In the genomic region with DNA sequence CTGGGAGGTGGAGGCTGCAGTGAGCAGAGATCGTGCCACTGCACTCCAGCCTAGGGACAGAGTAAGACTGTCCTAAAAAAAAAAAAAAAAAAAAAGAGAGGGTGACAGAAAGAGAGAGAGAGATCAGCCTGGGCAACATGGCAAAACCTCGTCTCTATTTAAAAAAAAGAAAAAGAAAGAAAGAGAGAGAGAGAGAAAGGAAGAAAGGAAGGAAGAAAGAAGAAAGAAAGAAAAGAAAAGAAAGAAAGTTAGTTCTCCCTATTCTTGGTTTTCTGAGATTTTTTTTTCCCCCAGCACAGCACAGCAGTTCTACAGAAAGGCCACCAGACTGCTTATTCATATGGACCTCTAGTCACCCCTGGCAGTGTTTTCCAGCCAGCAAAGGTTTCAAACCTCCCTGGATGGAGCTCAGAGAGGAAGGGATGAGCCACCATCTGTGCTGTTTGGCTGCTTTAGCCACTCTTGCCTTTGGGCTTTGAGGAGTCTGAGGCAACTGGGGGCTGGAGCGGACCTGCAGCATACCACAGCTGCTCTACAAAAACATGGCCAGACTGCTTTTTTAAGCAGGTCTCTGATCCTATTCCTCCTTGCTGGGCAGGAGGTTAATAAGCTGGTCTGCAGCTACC, we compare ENCODE assay signal across 16 cellular contexts. TPM values are rescaled to one million over a fixed set of nuclear protein-coding genes. Genes with fewer than 3 reads are reported as not detected.
DNase-seq lines count a peak whose midpoint lies in the region; ATAC-seq, FAIRE-seq and TF ChIP-seq lines count a peak whose summit lies in the region.
"Had no signal": no experiment of that assay in that cellular context is flagged by ENCODE, and none has a peak within 500 bp of the region (broad histone marks: within the 10 kb centered on the region; RNA-seq: fewer than 3 reads in every experiment).

No MANE protein-coding gene starts in this region.

- H3K4me2 ChIP-seq in K562 (ENCODE audit: insufficient read depth, low read length) = no peak overlapping the region
- H3K4me2 ChIP-seq: smooth muscle cell had no signal

- DNase-seq in activated T-cell treated with anti-CD3 and anti-CD28 coated beads, Interleukin-2, amount 50 U/mL, for 24 hours = no peak
- no peak for DNase-seq in activated T-cell treated with anti-CD3 and anti-CD28 coated beads for 4 hours
- peak in 1 of 4 experiments; percentile 14 for DNase-seq in K562 (ENCODE audit: extremely low read depth in 1 of 4, low spot score in 3 of 4)
- peak; percentile 41 for DNase-seq in testis
- no peak for DNase-seq in activated CD8-positive, alpha-beta memory T cell treated with anti-CD3 and anti-CD28 coated beads for 24 hours
- DNase-seq in T1000 (lab: John Stamatoyannopoulos, UW) = no peak
- DNase-seq: activated gamma-delta T cell; foreskin melanocyte; MG63; naive thymus-derived CD8-positive, alpha-beta T cell had no signal

- ATAC-seq in K562 (peak; percentile 56), gastroesophageal sphincter (peak; percentile 87), GM19397 (IDR thresholded peaks at IDR 0.05; ENCODE audit: unreplicated experiment) (no peak)
- ATAC-seq: naive thymus-derived CD8-positive, alpha-beta T cell had no signal

- H3K9me3 Mint-ChIP-seq in activated T-cell treated with anti-CD3 and anti-CD28 coated beads, Interleukin-2, amount 50 U/mL, for 24 hours = no peaks in the 10 kb centered on the region
- H3K9me3 Mint-ChIP-seq: naive thymus-derived CD8-positive, alpha-beta T cell had no signal

- H3K4me1 ChIP-seq in K562 (replicated peaks in 1 of 2; ENCODE audit: control insufficient read depth in 2 of 2, insufficient read depth in 2 of 2, low read length in 2 of 2) (peaks cover 17 to 25% of the 10 kb centered on the region in 2 experiments), gastroesophageal sphincter (peaks cover 0 to 8% (median 0%) of the 10 kb centered on the region in 3 donors), testis (peaks cover 5% of the 10 kb centered on the region)

- no peak for FAIRE-seq in K562 (lab: Jason Lieb, UNC)

- peaks cover 17% of the 10 kb centered on the region for H3K4me1 Mint-ChIP-seq in activated T-cell treated with anti-CD3 and anti-CD28 coated beads, Interleukin-2, amount 50 U/mL, for 24 hours (ENCODE audit: low read depth)

- CTCF ChIA-PET in K562 (lab: Yijun Ruan, JAX; ENCODE audit: low intra/inter-chr PET ratio) = no interaction called here

- TF ChIP-seq CTCF in K562 (IDR thresholded peaks at IDR 0.05 in 2 of 3, conservative IDR thresholded peaks at IDR 0.05 in 1 of 3; ENCODE audit: insufficient read depth in 2 of 3, low read depth in 1 of 3, low read length in 3 of 3) (no peak), gastroesophageal sphincter (IDR thresholded peaks at IDR 0.05) (peak in 1 of 4 experiments; percentile 8), testis (IDR thresholded peaks at IDR 0.05) (no peak)

- POLR2A ChIA-PET in K562 (lab: Yijun Ruan, JAX) = interaction anchor here (0.6 to 3.3 kb wide), 9 partner anchors 8 to 465 kb away, joined by 3 to 15 read pairs (median 3); a partner anchor contains a TSS

- H3K79me2 ChIP-seq in K562 (ENCODE audit: control insufficient read depth, insufficient read depth, low read length) = no peaks in the 10 kb centered on the region

- no peaks in the 10 kb centered on the region for H4K20me1 ChIP-seq in K562 (replicated peaks; ENCODE audit: control insufficient read depth, insufficient read depth, low read length)

- H3K9me3 ChIP-seq in K562 (replicated peaks; ENCODE audit: control insufficient read depth, insufficient read depth, low read depth, low read length) = peaks cover 2% of the 10 kb centered on the region; the same call in 1 of the 2 replicates
- no peaks in the 10 kb centered on the region for H3K9me3 ChIP-seq in gastroesophageal sphincter
- H3K9me3 ChIP-seq in testis = no peaks in the 10 kb centered on the region
- H3K9me3 ChIP-seq: MG63 had no signal

- no peak for TF ChIP-seq EP300 in K562 (IDR thresholded peaks at IDR 0.05; ENCODE audit: low read length)
- TF ChIP-seq EP300 in gastroesophageal sphincter (IDR thresholded peaks at IDR 0.05) = no peak

- WGBS in K562 (ENCODE audit: insufficient coverage, low coverage, missing lambda C conversion rate) = 41% methylated on average over 3 of the region's 3 CpGs
- WGBS in gastroesophageal sphincter (ENCODE audit: low coverage in 1 of 2), 2 donors = 27 to 60% methylated on average over 1 to 2 of the region's 3 CpGs
- WGBS in testis, 2 donors = 36 to 49% methylated on average over 3 of the region's 3 CpGs

- no peak overlapping the region for H3K27ac ChIP-seq in K562 (ENCODE audit: extremely low read depth, low read depth, low read length)
- no peak overlapping the region for H3K27ac ChIP-seq in gastroesophageal sphincter
- H3K27ac ChIP-seq in testis = no peak overlapping the region
- H3K27ac ChIP-seq: HL-60, SK-N-MC had no signal

- peak overlapping the region; percentile 87 for H2AFZ ChIP-seq in K562 (ENCODE audit: low read depth, low read length)

- intact Hi-C loops in K562 (cut with micrococcal nuclease) (no loop called here), testis (cut with DNase I; ENCODE audit: low total_unique reads) (no loop called here)

- H3K36me3 ChIP-seq in K562 (ENCODE audit: control insufficient read depth, insufficient read depth, low read length) = no peaks in the 10 kb centered on the region
- H3K36me3 ChIP-seq in gastroesophageal sphincter = peaks cover 0 to 4% of the 10 kb centered on the region in 2 donors
- no peaks in the 10 kb centered on the region for H3K36me3 ChIP-seq in testis (ENCODE audit: low read depth, missing control alignments)

- H3K9me1 ChIP-seq in K562 (ENCODE audit: control insufficient read depth, insufficient read depth, low read length) = no peaks in the 10 kb centered on the region

- H3K9ac ChIP-seq in K562 (ENCODE audit: insufficient read depth in 1 of 2, low read depth in 2 of 2, low read length in 2 of 2) = peak overlapping the region in 1 of 2 experiments; percentile 8; a peak in 1 of 4 replicates

- H3K4me3 ChIP-seq in K562 = no peak overlapping the region
- H3K4me3 ChIP-seq in gastroesophageal sphincter = no peak overlapping the region
- H3K4me3 ChIP-seq in testis = no peak overlapping the region
- H3K4me3 ChIP-seq: MG63, SK-N-MC, smooth muscle cell had no signal

- H3K27me3 ChIP-seq in K562 (ENCODE audit: control insufficient read depth in 2 of 2, insufficient read depth in 2 of 2, low read length in 2 of 2) = no peaks in the 10 kb centered on the region
- H3K27me3 ChIP-seq in gastroesophageal sphincter = no peaks in the 10 kb centered on the region
- no peaks in the 10 kb centered on the region for H3K27me3 ChIP-seq in testis
- H3K27me3 ChIP-seq: MG63 had no signal

- BruUV-seq in K562 (replicated peaks; lab: Mats Ljungman, UMichigan) = no TSS peak

- H3K4me3 Mint-ChIP-seq in activated T-cell treated with anti-CD3 and anti-CD28 coated beads, Interleukin-2, amount 50 U/mL, for 24 hours = no peak overlapping the region
- H3K4me3 Mint-ChIP-seq: naive thymus-derived CD8-positive, alpha-beta T cell had no signal

- peak overlapping the region; percentile 35 for H3K27ac Mint-ChIP-seq in activated T-cell treated with anti-CD3 and anti-CD28 coated beads, Interleukin-2, amount 50 U/mL, for 24 hours

- in situ Hi-C loops in K562 (cut with MboI) = no loop called here

- TF ChIP-seq RAD21 in K562 (CRISPR knock-in tag; conservative IDR thresholded peaks at IDR 0.05 in 1 of 2, IDR thresholded peaks at IDR 0.05 in 1 of 2) = no peak

- H3K27me3 Mint-ChIP-seq in activated T-cell treated with anti-CD3 and anti-CD28 coated beads, Interleukin-2, amount 50 U/mL, for 24 hours = no peaks in the 10 kb centered on the region
- H3K27me3 Mint-ChIP-seq: naive thymus-derived CD8-positive, alpha-beta T cell had no signal

- no peaks in the 10 kb centered on the region for H3K36me3 Mint-ChIP-seq in activated T-cell treated with anti-CD3 and anti-CD28 coated beads, Interleukin-2, amount 50 U/mL, for 24 hours (ENCODE audit: low read depth)
- H3K36me3 Mint-ChIP-seq: naive thymus-derived CD8-positive, alpha-beta T cell had no signal

- TF ChIP-seq POLR2A in K562 (conservative IDR thresholded peaks at IDR 0.05) = no peak
- no peak for TF ChIP-seq POLR2A in gastroesophageal sphincter (IDR thresholded peaks at IDR 0.05)
- TF ChIP-seq POLR2A in testis (IDR thresholded peaks at IDR 0.05) = no peak

RNA-seq across cellular contexts. Expression of a gene that starts 10.6 kb away (rescaled TPM):
- 3.2 TPM in 1 of 2 replicates, not detected in the other for total RNA-seq in K562 (2011; cell fraction: chromatin; rRNA removed; ENCODE audit: low replicate concordance)
- 3.8 and 6.2 TPM in 2 replicates for total RNA-seq in K562 (2011; cell fraction: nucleolus; rRNA removed)
- total RNA-seq in K562 (2011; cell fraction: nucleoplasm; rRNA removed) = 1.9 and 3.0 TPM in 2 replicates
- 14.7 and 19.1 TPM in 2 replicates for total RNA-seq in K562 (2014; rRNA removed)
- 16.3 and 23.2 TPM in 2 replicates for total RNA-seq in K562 (2014; rRNA removed; fragmentation: Illumina TruSeq; extraction: Trizol)
- total RNA-seq in K562 (2015; rRNA removed; fragmentation: Illumina TruSeq; extraction: Trizol) = 32.5 and 36.4 TPM in 2 replicates
- total RNA-seq in K562 (2021) = 23.2 and 26.3 TPM in 2 replicates
- polyA plus RNA-seq in K562 (2011; rRNA removed) = 1.3 and 16.7 TPM in 2 replicates
- 2.0 and 24.3 TPM in 2 replicates for polyA plus RNA-seq in K562 (2011; cell fraction: cytosol; rRNA removed)
- polyA plus RNA-seq in K562 (2011; cell fraction: nucleus; rRNA removed) = 0.73 and 6.6 TPM in 2 replicates
- polyA plus RNA-seq in K562 (2012) = 37.2 and 68.1 TPM in 2 replicates
- polyA plus RNA-seq in K562 (2014; fragmentation: Illumina TruSeq; extraction: Trizol) = 9.8 and 12.9 TPM in 2 replicates
- 10 to 100 TPM; 59.5 to 66.5 TPM for polyA plus RNA-seq in K562 (2014; fragmentation: Nextera tagmentation; extraction: Ambion mirVana)
- 26.5 and 30.1 TPM in 2 replicates for polyA plus RNA-seq in K562 (2014; rRNA removed)
- 4.1 TPM in 1 of 2 replicates, not detected in the other for polyA minus RNA-seq in K562 (2011; rRNA and poly(A)+ RNA removed)
- 15.9 and 30.5 TPM in 2 replicates for polyA minus RNA-seq in K562 (2011; cell fraction: cytosol; rRNA and poly(A)+ RNA removed)
- 4.4 and 6.5 TPM in 2 replicates for polyA minus RNA-seq in K562 (2011; cell fraction: nucleus; rRNA and poly(A)+ RNA removed)
- total RNA-seq in gastroesophageal sphincter = 100 to 1,000 TPM; 595 to 840 (median 634) TPM
- 10 to 100 TPM; 30.9 to 57.4 TPM for total RNA-seq in testis
- polyA plus RNA-seq in testis (ENCODE audit: insufficient read depth, low read depth, low replicate concordance) = 372 TPM

RNA-seq across cellular contexts. Expression of a gene that starts 15.5 kb away (rescaled TPM):
- not detected in 2 replicates for total RNA-seq in K562 (2011; cell fraction: chromatin; rRNA removed; ENCODE audit: low replicate concordance)
- total RNA-seq in K562 (2011; cell fraction: nucleolus; rRNA removed) = not detected in 2 replicates
- not detected in 2 replicates for total RNA-seq in K562 (2011; cell fraction: nucleoplasm; rRNA removed)
- total RNA-seq in K562 (2014; rRNA removed) (0.37 TPM in 1 of 2 replicates, not detected in the other), K562 (2014; rRNA removed; fragmentation: Illumina TruSeq; extraction: Trizol) (not detected in 2 replicates), K562 (2015; rRNA removed; fragmentation: Illumina TruSeq; extraction: Trizol) (not detected in 2 replicates), K562 (2021) (not detected in 2 replicates), gastroesophageal sphincter (not detected), testis (1 to 10 TPM in 1 of 2 donors, not detected in 1; 1.3 TPM)
- polyA plus RNA-seq in K562 (2011; rRNA removed) (0.45 and 0.60 TPM in 2 replicates), K562 (2014; fragmentation: Illumina TruSeq; extraction: Trizol) (0.28 and 0.56 TPM in 2 replicates), K562 (2014; fragmentation: Nextera tagmentation; extraction: Ambion mirVana) (1 to 10 TPM in 1 of 2 experiments, under 1 TPM in 1; 0.67 to 1.4 TPM), K562 (2014; rRNA removed) (not detected in 2 replicates), testis (ENCODE audit: insufficient read depth, low read depth, low replicate concordance) (not detected)
- 0.42 and 0.83 TPM in 2 replicates for polyA plus RNA-seq in K562 (2011; cell fraction: cytosol; rRNA removed)
- polyA plus RNA-seq in K562 (2011; cell fraction: nucleus; rRNA removed) = 0.36 TPM in 1 of 2 replicates, not detected in the other
- polyA plus RNA-seq in K562 (2012) = 1.2 and 1.4 TPM in 2 replicates
- 0.95 TPM in 1 of 2 replicates, not detected in the other for polyA minus RNA-seq in K562 (2011; rRNA and poly(A)+ RNA removed)
- polyA minus RNA-seq in K562 (2011; cell fraction: cytosol; rRNA and poly(A)+ RNA removed) = not detected in 2 replicates
- not detected in 2 replicates for polyA minus RNA-seq in K562 (2011; cell fraction: nucleus; rRNA and poly(A)+ RNA removed)
- total RNA-seq: kidney epithelial cell had no signal

RNA-seq across cellular contexts. Expression of a gene that starts 20.4 kb away (rescaled TPM):
- 1.0 TPM in 1 of 2 replicates, not detected in the other for total RNA-seq in K562 (2011; cell fraction: chromatin; rRNA removed; ENCODE audit: low replicate concordance)
- total RNA-seq in K562 (2011; cell fraction: nucleolus; rRNA removed) = 0.67 and 1.4 TPM in 2 replicates
- total RNA-seq in K562 (2011; cell fraction: nucleoplasm; rRNA removed) = 0.66 TPM in 1 of 2 replicates, not detected in the other
- total RNA-seq in K562 (2014; rRNA removed) (3.7 and 5.2 TPM in 2 replicates), K562 (2014; rRNA removed; fragmentation: Illumina TruSeq; extraction: Trizol) (9.5 and 11.3 TPM in 2 replicates), K562 (2015; rRNA removed; fragmentation: Illumina TruSeq; extraction: Trizol) (11.2 and 11.3 TPM in 2 replicates), K562 (2021) (5.5 and 8.1 TPM in 2 replicates), gastroesophageal sphincter (100 to 1,000 TPM; 135 to 345 (median 259) TPM), testis (10 to 100 TPM; 15.8 to 23.8 TPM)
- polyA plus RNA-seq in K562 (2011; rRNA removed) (13.9 and 14.8 TPM in 2 replicates), K562 (2014; fragmentation: Illumina TruSeq; extraction: Trizol) (5.6 and 6.9 TPM in 2 replicates), K562 (2014; fragmentation: Nextera tagmentation; extraction: Ambion mirVana) (10 to 100 TPM; 20.1 TPM), K562 (2014; rRNA removed) (7.2 and 11.3 TPM in 2 replicates), testis (ENCODE audit: insufficient read depth, low read depth, low replicate concordance) (146 TPM)
- 12.8 and 19.3 TPM in 2 replicates for polyA plus RNA-seq in K562 (2011; cell fraction: cytosol; rRNA removed)
- 5.9 and 6.8 TPM in 2 replicates for polyA plus RNA-seq in K562 (2011; cell fraction: nucleus; rRNA removed)
- 5.1 and 17.9 TPM in 2 replicates for polyA plus RNA-seq in K562 (2012)
- 3.0 and 4.5 TPM in 2 replicates for polyA minus RNA-seq in K562 (2011; rRNA and poly(A)+ RNA removed)
- polyA minus RNA-seq in K562 (2011; cell fraction: cytosol; rRNA and poly(A)+ RNA removed) = 4.6 and 6.6 TPM in 2 replicates
- polyA minus RNA-seq in K562 (2011; cell fraction: nucleus; rRNA and poly(A)+ RNA removed) = 2.1 and 2.8 TPM in 2 replicates

RNA-seq across cellular contexts. Expression of a gene that starts 23.9 kb away (rescaled TPM):
- total RNA-seq in K562 (2011; cell fraction: chromatin; rRNA removed; ENCODE audit: low replicate concordance) = not detected in 2 replicates
- total RNA-seq in K562 (2011; cell fraction: nucleolus; rRNA removed) = not detected in 2 replicates
- total RNA-seq in K562 (2011; cell fraction: nucleoplasm; rRNA removed) = not detected in 2 replicates
- total RNA-seq in K562 (2014; rRNA removed) (not detected in 2 replicates), K562 (2014; rRNA removed; fragmentation: Illumina TruSeq; extraction: Trizol) (not detected in 2 replicates), K562 (2015; rRNA removed; fragmentation: Illumina TruSeq; extraction: Trizol) (0.18 and 0.34 TPM in 2 replicates), K562 (2021) (0.34 TPM in 1 of 2 replicates, not detected in the other), gastroesophageal sphincter (1 to 10 TPM in 2 of 4 donors, under 1 TPM in 1, not detected in 1; 0.69 to 6.0 (median 1.1) TPM), testis (not detected)
- polyA plus RNA-seq in K562 (2011; rRNA removed) (0.56 TPM in 1 of 2 replicates, not detected in the other), K562 (2014; fragmentation: Illumina TruSeq; extraction: Trizol) (0.16 TPM in 1 of 2 replicates, not detected in the other), K562 (2014; fragmentation: Nextera tagmentation; extraction: Ambion mirVana) (under 1 TPM in 1 of 2 experiments, not detected in 1; 0.08 TPM), K562 (2014; rRNA removed) (0.26 and 1.7 TPM in 2 replicates), testis (ENCODE audit: insufficient read depth, low read depth, low replicate concordance) (0.67 TPM)
- polyA plus RNA-seq in K562 (2011; cell fraction: cytosol; rRNA removed) = 1.4 TPM in 1 of 2 replicates, not detected in the other
- polyA plus RNA-seq in K562 (2011; cell fraction: nucleus; rRNA removed) = 0.37 TPM in 1 of 2 replicates, not detected in the other
- polyA plus RNA-seq in K562 (2012) = 0.26 TPM in 1 of 2 replicates, not detected in the other
- polyA minus RNA-seq in K562 (2011; rRNA and poly(A)+ RNA removed) = not detected in 2 replicates
- polyA minus RNA-seq in K562 (2011; cell fraction: cytosol; rRNA and poly(A)+ RNA removed) = not detected in 2 replicates
- not detected in 2 replicates for polyA minus RNA-seq in K562 (2011; cell fraction: nucleus; rRNA and poly(A)+ RNA removed)
- total RNA-seq: naive thymus-derived CD8-positive, alpha-beta T cell had no signal
- polyA plus RNA-seq: naive thymus-derived CD8-positive, alpha-beta T cell had no signal

RNA-seq across cellular contexts. Expression of a gene that starts 40.4 kb away (rescaled TPM):
- total RNA-seq in K562 (2011; cell fraction: chromatin; rRNA removed; ENCODE audit: low replicate concordance) = not detected in 2 replicates
- not detected in 2 replicates for total RNA-seq in K562 (2011; cell fraction: nucleolus; rRNA removed)
- not detected in 2 replicates for total RNA-seq in K562 (2011; cell fraction: nucleoplasm; rRNA removed)
- total RNA-seq in K562 (2014; rRNA removed) = not detected in 2 replicates
- total RNA-seq in K562 (2014; rRNA removed; fragmentation: Illumina TruSeq; extraction: Trizol) = not detected in 2 replicates
- total RNA-seq in K562 (2015; rRNA removed; fragmentation: Illumina TruSeq; extraction: Trizol) = 0.49 TPM in 1 of 2 replicates, not detected in the other
- 0.40 and 1.3 TPM in 2 replicates for total RNA-seq in K562 (2021)
- 0.65 TPM in 1 of 2 replicates, not detected in the other for polyA plus RNA-seq in K562 (2011; rRNA removed)
- 0.34 TPM in 1 of 2 replicates, not detected in the other for polyA plus RNA-seq in K562 (2011; cell fraction: cytosol; rRNA removed)
- 0.28 TPM in 1 of 2 replicates, not detected in the other for polyA plus RNA-seq in K562 (2011; cell fraction: nucleus; rRNA removed)
- 0.22 and 0.23 TPM in 2 replicates for polyA plus RNA-seq in K562 (2012)
- 0.86 TPM in 1 of 2 replicates, not detected in the other for polyA plus RNA-seq in K562 (2014; fragmentation: Illumina TruSeq; extraction: Trizol)
- polyA plus RNA-seq in K562 (2014; fragmentation: Nextera tagmentation; extraction: Ambion mirVana) = under 1 TPM; 0.28 to 0.46 TPM
- 0.38 and 0.44 TPM in 2 replicates for polyA plus RNA-seq in K562 (2014; rRNA removed)
- not detected in 2 replicates for polyA minus RNA-seq in K562 (2011; rRNA and poly(A)+ RNA removed)
- not detected in 2 replicates for polyA minus RNA-seq in K562 (2011; cell fraction: cytosol; rRNA and poly(A)+ RNA removed)
- polyA minus RNA-seq in K562 (2011; cell fraction: nucleus; rRNA and poly(A)+ RNA removed) = not detected in 2 replicates
- 10 to 100 TPM in 2 of 4 donors, 1 to 10 TPM in 2; 2.7 to 73.3 (median 14.2) TPM for total RNA-seq in gastroesophageal sphincter
- total RNA-seq in testis = 1 to 10 TPM; 1.9 to 9.6 TPM
- 1.9 TPM for polyA plus RNA-seq in testis (ENCODE audit: insufficient read depth, low read depth, low replicate concordance)
- total RNA-seq: naive thymus-derived CD8-positive, alpha-beta T cell had no signal
- polyA plus RNA-seq: naive thymus-derived CD8-positive, alpha-beta T cell had no signal

Comparison
In these comparisons a context has a peak if more than half of its experiments do, and no peak if none do; other contexts are left out.
1. RNA of a gene that starts 10.6 kb away (total RNA-seq): 595 to 840 TPM in gastroesophageal sphincter; 30.9 to 57.4 TPM in testis and 1.9 to 36.4 TPM in K562; every median in the first group is over 10 times any median in the second.
2. RNA of a gene that starts 20.4 kb away (total RNA-seq): 135 to 345 TPM in gastroesophageal sphincter; 15.8 to 23.8 TPM in testis and 0.66 to 11.3 TPM in K562; every median in the first group is over 4 times any median in the second.